8 cellular contexts compared by ENCODE assay signal in genomic region chr1:172719694-172720138, GRCh38.
DNase-seq lines count a peak whose midpoint lies in the region; ATAC-seq and TF ChIP-seq lines count a peak whose summit lies in the region.

No MANE protein-coding gene starts in this region.

- H3K9me3 Mint-ChIP-seq in activated naive CD4-positive, alpha-beta T cell treated with anti-CD3 and anti-CD28 coated beads, Interleukin-2, amount 50 U/mL, for 24 hours, result no peaks in the 10 kb centered on the region
- H3K9me3 Mint-ChIP-seq in WTC11, result no peaks in the 10 kb centered on the region

- no peak overlapping the region for H3K27ac Mint-ChIP-seq in activated naive CD4-positive, alpha-beta T cell treated with anti-CD3 and anti-CD28 coated beads, Interleukin-2, amount 50 U/mL, for 24 hours
- peak overlapping the region; percentile 0 for H3K27ac Mint-ChIP-seq in WTC11

- ATAC-seq in WTC11 (peak; percentile 89), left ventricle myocardium superior (peak; percentile 51), GM21723 (IDR thresholded peaks at IDR 0.05; ENCODE audit: unreplicated experiment) (no peak)

- H3K4me1 ChIP-seq in ovary (ENCODE audit: insufficient read depth), result no peaks in the 10 kb centered on the region

- no peak overlapping the region for H3K27ac ChIP-seq in ovary

- H3K27me3 ChIP-seq in ovary, result no peaks in the 10 kb centered on the region

- H3K9me3 ChIP-seq in ovary, result no peaks in the 10 kb centered on the region

- POLR2A ChIA-PET in WTC11 (lab: Charles Lee), result interaction anchor here (2.1 kb wide), 1 partner anchor 187 kb away, joined by 5 read pairs; the partner anchor contains the start of gene SUCO

- no peak for TF ChIP-seq POLR2A in ovary (IDR thresholded peaks at IDR 0.05)

- WGBS in ovary, 3 donors, result 9 to 14% (median 13%) methylated on average over 3 of the region's 3 CpGs

- H3K27me3 Mint-ChIP-seq in activated naive CD4-positive, alpha-beta T cell treated with anti-CD3 and anti-CD28 coated beads, Interleukin-2, amount 50 U/mL, for 24 hours, result no peaks in the 10 kb centered on the region
- H3K27me3 Mint-ChIP-seq in WTC11 (ENCODE audit: low read depth), result no peaks in the 10 kb centered on the region

- H3K36me3 Mint-ChIP-seq in activated naive CD4-positive, alpha-beta T cell treated with anti-CD3 and anti-CD28 coated beads, Interleukin-2, amount 50 U/mL, for 24 hours, result no peaks in the 10 kb centered on the region
- H3K36me3 Mint-ChIP-seq in WTC11, result no peaks in the 10 kb centered on the region

- intact Hi-C loops in left ventricle myocardium superior (cut with micrococcal nuclease), result loop anchor here (5.0 kb wide), 1 partner anchor 112 kb away; no protein-coding TSS in a partner anchor
- intact Hi-C loops in ovary (cut with DNase I), result loop anchor here in 2 of 4 donors (10.0 kb wide), 2 partner anchors 265 to 275 kb away; partner anchors contain the start of gene PIGC (in 1 of the 2)

- TF ChIP-seq EP300 in ovary (IDR thresholded peaks at IDR 0.05), result no peak

- DNase-seq in activated naive CD4-positive, alpha-beta T cell treated with anti-CD3 and anti-CD28 coated beads, Interleukin-2, amount 50 U/mL, for 16 hours, result no peak
- peak; percentile 18 for DNase-seq in KG1 (lab: John Stamatoyannopoulos, UW)
- DNase-seq in WTC11 (ENCODE audit: low spot score), result no peak
- DNase-seq in left ventricle myocardium superior, result no peak
- DNase-seq in stromal cell of bone marrow (ENCODE audit: low read depth), result peak; percentile 34
- no peak for DNase-seq in ovary

- no peaks in the 10 kb centered on the region for H3K36me3 ChIP-seq in ovary

- TF ChIP-seq CTCF in WTC11 (IDR thresholded peaks at IDR 0.05), result peak; percentile 54
- peak in 1 of 3 donors; percentile 31 for TF ChIP-seq CTCF in ovary (IDR thresholded peaks at IDR 0.05)

- H3K4me1 Mint-ChIP-seq in activated naive CD4-positive, alpha-beta T cell treated with anti-CD3 and anti-CD28 coated beads, Interleukin-2, amount 50 U/mL, for 24 hours, result peaks cover 48% of the 10 kb centered on the region
- peaks cover 16% of the 10 kb centered on the region for H3K4me1 Mint-ChIP-seq in WTC11

- H3K4me3 Mint-ChIP-seq in activated naive CD4-positive, alpha-beta T cell treated with anti-CD3 and anti-CD28 coated beads, Interleukin-2, amount 50 U/mL, for 24 hours, result peak overlapping the region; percentile 4
- no peak overlapping the region for H3K4me3 Mint-ChIP-seq in WTC11

- H3K4me3 ChIP-seq in ovary, result no peak overlapping the region

- CTCF ChIA-PET in WTC11 (lab: Charles Lee), result interaction anchor here (0.6 to 2.3 kb wide), 26 partner anchors 8 to 1293 kb away, joined by 3 to 27 read pairs (median 3); partner anchors contain the start of genes FASLG and SUCO

TF ChIP-seq in WTC11, 78 proteins besides CTCF, POLR2A, EP300 and RAD21 (continues in another document):
- TF ChIP-seq JUN (CRISPR knock-in tag; IDR thresholded peaks at IDR 0.05) (no peak), TEAD4 (CRISPR knock-in tag; IDR thresholded peaks at IDR 0.05) (no peak), ELF4 (CRISPR knock-in tag; IDR thresholded peaks at IDR 0.05; ENCODE audit: low read depth) (no peak), JAZF1 (CRISPR knock-in tag; IDR thresholded peaks at IDR 0.05) (no peak), ZMAT4 (CRISPR knock-in tag; IDR thresholded peaks at IDR 0.05) (no peak), OVOL2 (CRISPR knock-in tag; IDR thresholded peaks at IDR 0.05; ENCODE audit: borderline replicate concordance) (no peak), EMX1 (CRISPR knock-in tag; IDR thresholded peaks at IDR 0.05) (no peak), STAT6 (CRISPR knock-in tag; conservative IDR thresholded peaks at IDR 0.05; ENCODE audit: low read depth) (no peak), IRF2 (CRISPR knock-in tag; IDR thresholded peaks at IDR 0.05; ENCODE audit: borderline replicate concordance, low read depth) (no peak), ZBTB21 (CRISPR knock-in tag; IDR thresholded peaks at IDR 0.05; ENCODE audit: borderline replicate concordance) (no peak), ZNF263 (CRISPR knock-in tag; IDR thresholded peaks at IDR 0.05; ENCODE audit: low read depth) (no peak), ZNF396 (CRISPR knock-in tag; IDR thresholded peaks at IDR 0.05; ENCODE audit: borderline replicate concordance) (no peak), ETV6 (CRISPR knock-in tag; IDR thresholded peaks at IDR 0.05) (no peak)
- TF ChIP-seq, protein P1, sequence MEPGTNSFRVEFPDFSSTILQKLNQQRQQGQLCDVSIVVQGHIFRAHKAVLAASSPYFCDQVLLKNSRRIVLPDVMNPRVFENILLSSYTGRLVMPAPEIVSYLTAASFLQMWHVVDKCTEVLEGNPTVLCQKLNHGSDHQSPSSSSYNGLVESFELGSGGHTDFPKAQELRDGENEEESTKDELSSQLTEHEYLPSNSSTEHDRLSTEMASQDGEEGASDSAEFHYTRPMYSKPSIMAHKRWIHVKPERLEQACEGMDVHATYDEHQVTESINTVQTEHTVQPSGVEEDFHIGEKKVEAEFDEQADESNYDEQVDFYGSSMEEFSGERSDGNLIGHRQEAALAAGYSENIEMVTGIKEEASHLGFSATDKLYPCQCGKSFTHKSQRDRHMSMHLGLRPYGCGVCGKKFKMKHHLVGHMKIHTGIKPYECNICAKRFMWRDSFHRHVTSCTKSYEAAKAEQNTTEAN (CRISPR knock-in tag; IDR thresholded peaks at IDR 0.05), result no peak
- TF ChIP-seq, protein P2, sequence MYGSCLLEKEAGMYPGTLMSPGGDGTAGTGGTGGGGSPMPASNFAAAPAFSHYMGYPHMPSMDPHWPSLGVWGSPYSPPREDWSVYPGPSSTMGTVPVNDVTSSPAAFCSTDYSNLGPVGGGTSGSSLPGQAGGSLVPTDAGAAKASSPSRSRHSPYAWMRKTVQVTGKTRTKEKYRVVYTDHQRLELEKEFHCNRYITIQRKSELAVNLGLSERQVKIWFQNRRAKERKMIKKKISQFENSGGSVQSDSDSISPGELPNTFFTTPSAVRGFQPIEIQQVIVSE (CRISPR knock-in tag; IDR thresholded peaks at IDR 0.05; ENCODE audit: borderline replicate concordance), result no peak
- TF ChIP-seq, protein P3, sequence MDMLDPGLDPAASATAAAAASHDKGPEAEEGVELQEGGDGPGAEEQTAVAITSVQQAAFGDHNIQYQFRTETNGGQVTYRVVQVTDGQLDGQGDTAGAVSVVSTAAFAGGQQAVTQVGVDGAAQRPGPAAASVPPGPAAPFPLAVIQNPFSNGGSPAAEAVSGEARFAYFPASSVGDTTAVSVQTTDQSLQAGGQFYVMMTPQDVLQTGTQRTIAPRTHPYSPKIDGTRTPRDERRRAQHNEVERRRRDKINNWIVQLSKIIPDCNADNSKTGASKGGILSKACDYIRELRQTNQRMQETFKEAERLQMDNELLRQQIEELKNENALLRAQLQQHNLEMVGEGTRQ (CRISPR knock-in tag; IDR thresholded peaks at IDR 0.05), result no peak
- TF ChIP-seq, protein P4, sequence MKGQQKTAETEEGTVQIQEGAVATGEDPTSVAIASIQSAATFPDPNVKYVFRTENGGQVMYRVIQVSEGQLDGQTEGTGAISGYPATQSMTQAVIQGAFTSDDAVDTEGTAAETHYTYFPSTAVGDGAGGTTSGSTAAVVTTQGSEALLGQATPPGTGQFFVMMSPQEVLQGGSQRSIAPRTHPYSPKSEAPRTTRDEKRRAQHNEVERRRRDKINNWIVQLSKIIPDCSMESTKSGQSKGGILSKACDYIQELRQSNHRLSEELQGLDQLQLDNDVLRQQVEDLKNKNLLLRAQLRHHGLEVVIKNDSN (CRISPR knock-in tag; IDR thresholded peaks at IDR 0.05), result no peak
- TF ChIP-seq, protein P5, sequence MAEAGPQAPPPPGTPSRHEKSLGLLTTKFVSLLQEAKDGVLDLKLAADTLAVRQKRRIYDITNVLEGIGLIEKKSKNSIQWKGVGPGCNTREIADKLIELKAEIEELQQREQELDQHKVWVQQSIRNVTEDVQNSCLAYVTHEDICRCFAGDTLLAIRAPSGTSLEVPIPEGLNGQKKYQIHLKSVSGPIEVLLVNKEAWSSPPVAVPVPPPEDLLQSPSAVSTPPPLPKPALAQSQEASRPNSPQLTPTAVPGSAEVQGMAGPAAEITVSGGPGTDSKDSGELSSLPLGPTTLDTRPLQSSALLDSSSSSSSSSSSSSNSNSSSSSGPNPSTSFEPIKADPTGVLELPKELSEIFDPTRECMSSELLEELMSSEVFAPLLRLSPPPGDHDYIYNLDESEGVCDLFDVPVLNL (CRISPR knock-in tag; IDR thresholded peaks at IDR 0.05; ENCODE audit: borderline replicate concordance, low read depth), result no peak
- TF ChIP-seq, protein P6, sequence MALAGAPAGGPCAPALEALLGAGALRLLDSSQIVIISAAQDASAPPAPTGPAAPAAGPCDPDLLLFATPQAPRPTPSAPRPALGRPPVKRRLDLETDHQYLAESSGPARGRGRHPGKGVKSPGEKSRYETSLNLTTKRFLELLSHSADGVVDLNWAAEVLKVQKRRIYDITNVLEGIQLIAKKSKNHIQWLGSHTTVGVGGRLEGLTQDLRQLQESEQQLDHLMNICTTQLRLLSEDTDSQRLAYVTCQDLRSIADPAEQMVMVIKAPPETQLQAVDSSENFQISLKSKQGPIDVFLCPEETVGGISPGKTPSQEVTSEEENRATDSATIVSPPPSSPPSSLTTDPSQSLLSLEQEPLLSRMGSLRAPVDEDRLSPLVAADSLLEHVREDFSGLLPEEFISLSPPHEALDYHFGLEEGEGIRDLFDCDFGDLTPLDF (CRISPR knock-in tag; IDR thresholded peaks at IDR 0.05), result no peak

Comparison
In these comparisons a context has a peak if more than half of its experiments do, and no peak if none do; other contexts are left out.
1. DNase-seq: peak in KG1 (single experiment) and stromal cell of bone marrow (single experiment); none in activated naive CD4-positive, alpha-beta T cell treated with anti-CD3 and anti-CD28 coated beads, Interleukin-2, amount 50 U/mL, for 16 hours (single experiment), WTC11 (single experiment), left ventricle myocardium superior (single experiment) and ovary (0 of 5).